ENCODE assay signal across 8 cellular contexts in genomic region chr2:100563407-100564247, GRCh38. TPM values are rescaled to one million over a fixed set of nuclear protein-coding genes. Genes with fewer than 3 reads are reported as not detected.
DNase-seq lines count a peak whose midpoint lies in the region; ATAC-seq, FAIRE-seq and TF ChIP-seq lines count a peak whose summit lies in the region.

No MANE protein-coding gene starts in this region.

- peak in 1 of 3 experiments; percentile 10 for TF ChIP-seq CTCF in keratinocyte (optimal IDR thresholded peaks at IDR 0.05 in 1 of 3, IDR thresholded peaks at IDR 0.05 in 1 of 3, conservative IDR thresholded peaks at IDR 0.05 in 1 of 3; ENCODE audit: extremely low read depth in 1 of 3, insufficient read depth in 2 of 3, low read length in 3 of 3)

- FAIRE-seq in keratinocyte (lab: Jason Lieb, UNC) = no peak

- H3K79me2 ChIP-seq in keratinocyte (ENCODE audit: control insufficient read depth, insufficient read depth, low read length) = peaks cover 5% of the 10 kb centered on the region

- no peaks in the 10 kb centered on the region for H3K9me3 Mint-ChIP-seq in activated T-cell treated with anti-CD3 and anti-CD28 coated beads, Interleukin-2, amount 50 U/mL, for 24 hours

- no peaks in the 10 kb centered on the region for H3K9me1 ChIP-seq in keratinocyte (ENCODE audit: control insufficient read depth, extremely low read depth, insufficient read depth, low read length)

- H3K27ac ChIP-seq in keratinocyte (ENCODE audit: control insufficient read depth, insufficient read depth, low read length) = peak overlapping the region; percentile 93
- H3K27ac ChIP-seq in temporal lobe (ENCODE audit: low read depth, low read length) = peak overlapping the region; percentile 95

- peak overlapping the region; percentile 89 for H3K4me3 Mint-ChIP-seq in activated T-cell treated with anti-CD3 and anti-CD28 coated beads, Interleukin-2, amount 50 U/mL, for 24 hours

- no peaks in the 10 kb centered on the region for H3K9me3 ChIP-seq in adipocyte (ENCODE audit: control insufficient read depth, low read length)
- no peaks in the 10 kb centered on the region for H3K9me3 ChIP-seq in keratinocyte (ENCODE audit: control insufficient read depth, low read depth, low read length)

- peaks cover 48% of the 10 kb centered on the region for H3K36me3 Mint-ChIP-seq in activated T-cell treated with anti-CD3 and anti-CD28 coated beads, Interleukin-2, amount 50 U/mL, for 24 hours (ENCODE audit: low read depth)

- ATAC-seq in HG03196 (IDR thresholded peaks at IDR 0.05; ENCODE audit: unreplicated experiment) = peak; percentile 8

- H3K4me3 ChIP-seq in adipocyte (ENCODE audit: low read length) (peak overlapping the region; percentile 95), keratinocyte (ENCODE audit: control insufficient read depth in 2 of 3, extremely low read depth in 1 of 3, insufficient read depth in 2 of 3, low read depth in 1 of 3, low read length in 3 of 3) (peak overlapping the region; percentile 67 to 89 (median 88))

- H3K4me1 ChIP-seq in adipocyte (ENCODE audit: control insufficient read depth, insufficient read depth, low read length) = peaks cover 8% of the 10 kb centered on the region
- peaks cover 3% of the 10 kb centered on the region for H3K4me1 ChIP-seq in keratinocyte (ENCODE audit: control insufficient read depth, extremely low read depth, insufficient read depth, low read length)

- H3K27me3 Mint-ChIP-seq in activated T-cell treated with anti-CD3 and anti-CD28 coated beads, Interleukin-2, amount 50 U/mL, for 24 hours = no peaks in the 10 kb centered on the region

- H3K9ac ChIP-seq in adipocyte (ENCODE audit: low read length) (peak overlapping the region; percentile 98), keratinocyte (ENCODE audit: control insufficient read depth, extremely low read depth, insufficient read depth, low read length) (peak overlapping the region; percentile 98)

- H3K27ac Mint-ChIP-seq in activated T-cell treated with anti-CD3 and anti-CD28 coated beads, Interleukin-2, amount 50 U/mL, for 24 hours = peak overlapping the region; percentile 95

- dilution Hi-C loops in keratinocyte (cut with MboI; ENCODE audit: extremely low pct_ligation_motif_present, low sequenced_read_pairs) = no loop called here

- peaks cover 41% of the 10 kb centered on the region for H3K4me1 Mint-ChIP-seq in activated T-cell treated with anti-CD3 and anti-CD28 coated beads, Interleukin-2, amount 50 U/mL, for 24 hours (ENCODE audit: low read depth)

- no peaks in the 10 kb centered on the region for H4K20me1 ChIP-seq in keratinocyte (ENCODE audit: control insufficient read depth, extremely low read depth, insufficient read depth, low read length)

- H3K36me3 ChIP-seq in adipocyte (ENCODE audit: control insufficient read depth, insufficient read depth, low read length, severe bottlenecking) (peaks cover 10% of the 10 kb centered on the region), keratinocyte (ENCODE audit: control insufficient read depth in 2 of 2, extremely low read depth in 1 of 2, insufficient read depth in 2 of 2, low read length in 2 of 2) (peaks cover 2 to 9% of the 10 kb centered on the region in 2 experiments)

- H2AFZ ChIP-seq in keratinocyte (ENCODE audit: control insufficient read depth, low read length) = peak overlapping the region; percentile 96

- H3K27me3 ChIP-seq in adipocyte (replicated peaks; ENCODE audit: control insufficient read depth, insufficient read depth, low read length) (no peaks in the 10 kb centered on the region), keratinocyte (ENCODE audit: control insufficient read depth, extremely low read depth, insufficient read depth, low read length) (no peaks in the 10 kb centered on the region)

- H3K4me2 ChIP-seq in keratinocyte (ENCODE audit: control insufficient read depth, extremely low read depth, insufficient read depth, low read depth, low read length) = peak overlapping the region; percentile 60

- DNase-seq in activated T-cell treated with anti-CD3 and anti-CD28 coated beads, Interleukin-2, amount 50 U/mL, for 24 hours = no peak
- DNase-seq in activated T-cell treated with anti-CD3 and anti-CD28 coated beads, Interleukin-2, amount 50 U/mL, for 48 hours = no peak
- DNase-seq in adipocyte (ENCODE audit: low read depth) = peak; percentile 2
- no peak for DNase-seq in keratinocyte (ENCODE audit: low read depth, low spot score)
- no peak for DNase-seq in NCI-H2196 treated with DMSO at 0.1 percent for 48 hours (lab: John Stamatoyannopoulos, UW; ENCODE audit: unreplicated experiment)
- DNase-seq in GDM1 (lab: John Stamatoyannopoulos, UW) = no peak

RNA-seq across cellular contexts. Expression of gene PDCL3, which starts 0.8 kb away (rescaled TPM):
- polyA plus RNA-seq in keratinocyte = 29.1 to 42.2 TPM (median 39.7 TPM) in 3 replicates
- polyA plus RNA-seq in keratinocyte (2011; ENCODE audit: low read depth) = 45.0 TPM
- 44.5 and 62.0 TPM in 2 replicates for polyA plus RNA-seq in keratinocyte (2011; cell fraction: cytosol; rRNA removed)
- 23.5 and 30.4 TPM in 2 replicates for polyA plus RNA-seq in keratinocyte (2011; cell fraction: nucleus; rRNA removed)
- 26.4 and 38.6 TPM in 2 replicates for polyA plus RNA-seq in keratinocyte (2012; ENCODE audit: low replicate concordance)
- polyA minus RNA-seq in keratinocyte = 6.2 to 20.4 TPM (median 11.5 TPM) in 3 replicates
- 16.3 TPM for polyA minus RNA-seq in keratinocyte (2011; cell fraction: cytosol; rRNA and poly(A)+ RNA removed)
- 4.5 and 8.3 TPM in 2 replicates for polyA minus RNA-seq in keratinocyte (2011; cell fraction: nucleus; rRNA and poly(A)+ RNA removed)
- 5.9 TPM for total RNA-seq in temporal lobe
